ENCODE assay signal across 35 cellular contexts in genomic region chr13:38325426-38325825, GRCh38.
"Had no signal": no experiment of that assay in that cellular context is flagged by ENCODE, and none has a peak within 500 bp of the region (broad histone marks: within the 10 kb centered on the region; RNA-seq: fewer than 3 reads in every experiment).

No MANE protein-coding gene starts in this region.

- DNase-seq: Karpas-422, Kasumi-1, MG63, MM.1S, MV-4-11, NCI-H1048, NCI-H1092, NCI-H1092 treated with DMSO at 0.1 percent for 48 hours, NCI-H1105, NCI-H1105 treated with DMSO at 0.1 percent for 48 hours, NCI-H1417, NCI-H1417 treated with DMSO at 0.1 percent for 48 hours, NCI-H1436, NCI-H1436 treated with DMSO at 0.1 percent for 48 hours, NCI-H146, NCI-H1694, NCI-H1694 treated with DMSO at 0.1 percent for 48 hours, NCI-H187, NCI-H187 treated with DMSO at 0.1 percent for 48 hours, NCI-H1930, NCI-H2029, NCI-H2029 treated with DMSO at 0.1 percent for 48 hours, NCI-H2081, NCI-H2081 treated with DMSO at 0.1 percent for 48 hours, NCI-H2107, NCI-H2171, NCI-H2171 treated with DMSO at 0.1 percent for 48 hours, NCI-H2227 treated with DMSO at 0.1 percent for 48 hours, NCI-H226, NCI-H345, NCI-H446, NCI-H446 treated with DMSO at 0.1 percent for 48 hours, NCI-H510A, NCI-H510A treated with DMSO at 0.1 percent for 48 hours, NCI-H524 had no signal

- H3K36me3 ChIP-seq: MG63 had no signal

- H3K4me3 ChIP-seq: MG63 had no signal

- H3K27me3 ChIP-seq: MG63 had no signal
